In genomic region chr15:90839187-90840071, GRCh38 we compare ENCODE assay signal across 8 cellular contexts. TPM values are rescaled to one million over a fixed set of nuclear protein-coding genes. Genes with fewer than 3 reads are reported as not detected.
DNase-seq lines count a peak whose midpoint lies in the region; ATAC-seq and TF ChIP-seq lines count a peak whose summit lies in the region.

No MANE protein-coding gene starts in this region.

- H3K4me1 ChIP-seq in HUES48 (ENCODE audit: control insufficient read depth, insufficient read depth, low read length) (peaks cover 28% of the 10 kb centered on the region), iPS-20b (ENCODE audit: insufficient read depth, low read length) (peaks cover 13% of the 10 kb centered on the region), subcutaneous abdominal adipose tissue (ENCODE audit: control insufficient read depth in 5 of 5, insufficient read depth in 5 of 5, low read length in 5 of 5) (peaks cover 0 to 9% (median 0%) of the 10 kb centered on the region in 5 donors)

- H3K27ac ChIP-seq in HUES48 (ENCODE audit: low read depth, low read length) (peak overlapping the region; percentile 89), iPS-20b (ENCODE audit: low read length) (no peak overlapping the region), subcutaneous abdominal adipose tissue (ENCODE audit: low read depth, low read length) (no peak overlapping the region)

- POLR2A ChIA-PET in activated CD4-positive, alpha-beta memory T cell treated with anti-CD3 and anti-CD28 coated beads, Interleukin-2, amount 10 ng/mL, durations not matched to agents 7 days and 5 days (lab: Charles Lee): interaction anchor here (0.8 to 9.2 kb wide), 17 partner anchors 8 to 457 kb away, joined by 3 to 153 read pairs (median 10); partner anchors contain the start of genes BLM, FURIN, HDDC3 and IQGAP1

- H3K4me3 Mint-ChIP-seq in activated CD4-positive, alpha-beta memory T cell treated with anti-CD3 and anti-CD28 coated beads, Interleukin-2, amount 10 ng/mL, durations not matched to agents 7 days and 5 days: peak overlapping the region; percentile 79

- TF ChIP-seq CTCF in GM12865 (IDR thresholded peaks at IDR 0.05; ENCODE audit: insufficient read depth, low read depth, low read length, missing control alignments): no peak

- H3K36me3 ChIP-seq in HUES48 (ENCODE audit: control insufficient read depth, insufficient read depth, low read length): no peaks in the 10 kb centered on the region
- no peaks in the 10 kb centered on the region for H3K36me3 ChIP-seq in iPS-20b (ENCODE audit: insufficient read depth, low read depth, low read length)
- H3K36me3 ChIP-seq in subcutaneous abdominal adipose tissue (ENCODE audit: control insufficient read depth in 5 of 5, insufficient read depth in 5 of 5, low read length in 5 of 5): no peaks in the 10 kb centered on the region

- H3K9ac ChIP-seq in HUES48 (ENCODE audit: low read depth, low read length) (peak overlapping the region; percentile 53), iPS-20b (ENCODE audit: low read depth, low read length) (peak overlapping the region; percentile 7; the same call in 1 of the 2 replicates), subcutaneous abdominal adipose tissue (ENCODE audit: low read length in 5 of 5) (peak overlapping the region in 3 of 5 donors; percentile 6 to 51 (median 35))

- peak; percentile 64 for ATAC-seq in GM21367 (IDR thresholded peaks at IDR 0.05; ENCODE audit: unreplicated experiment)

- peak overlapping the region; percentile 90 for H3K27ac Mint-ChIP-seq in activated CD4-positive, alpha-beta memory T cell treated with anti-CD3 and anti-CD28 coated beads, Interleukin-2, amount 10 ng/mL, durations not matched to agents 7 days and 5 days

- H3K36me3 Mint-ChIP-seq in activated CD4-positive, alpha-beta memory T cell treated with anti-CD3 and anti-CD28 coated beads, Interleukin-2, amount 10 ng/mL, durations not matched to agents 7 days and 5 days (ENCODE audit: low read depth): peaks cover 36% of the 10 kb centered on the region

- H3K27me3 Mint-ChIP-seq in activated CD4-positive, alpha-beta memory T cell treated with anti-CD3 and anti-CD28 coated beads, Interleukin-2, amount 10 ng/mL, durations not matched to agents 7 days and 5 days: no peaks in the 10 kb centered on the region

- H3K4me1 Mint-ChIP-seq in activated CD4-positive, alpha-beta memory T cell treated with anti-CD3 and anti-CD28 coated beads, Interleukin-2, amount 10 ng/mL, durations not matched to agents 7 days and 5 days: peaks cover 83% of the 10 kb centered on the region

- DNase-seq in GM12865 (ENCODE audit: low read depth) (peak; percentile 60), mesenteric fat pad (ENCODE audit: low spot score) (no peak), NCI-H69 (lab: John Stamatoyannopoulos, UW) (no peak)
- no peak for DNase-seq in activated CD4-positive, alpha-beta memory T cell treated with anti-CD3 and anti-CD28 coated beads, Interleukin-2, amount 10 ng/mL, durations not matched to agents 7 days and 5 days

- H3K9me3 Mint-ChIP-seq in activated CD4-positive, alpha-beta memory T cell treated with anti-CD3 and anti-CD28 coated beads, Interleukin-2, amount 10 ng/mL, durations not matched to agents 7 days and 5 days: no peaks in the 10 kb centered on the region

- H3K4me3 ChIP-seq in GM12865 (ENCODE audit: low read depth, low read length) (peak overlapping the region; percentile 31), HUES48 (ENCODE audit: low read depth, low read length) (peak overlapping the region; percentile 37; the same call in 1 of the 2 replicates), iPS-20b (ENCODE audit: low read length) (no peak overlapping the region; the same call in none of the 2 replicates), subcutaneous abdominal adipose tissue (ENCODE audit: low read depth in 1 of 5, low read length in 5 of 5) (peak overlapping the region in 3 of 5 donors; percentile 2 to 46 (median 27))

- CTCF ChIA-PET in activated CD4-positive, alpha-beta memory T cell treated with anti-CD3 and anti-CD28 coated beads, Interleukin-2, amount 10 ng/mL, durations not matched to agents 7 days and 5 days (lab: Charles Lee): interaction anchor here (1.1 to 3.6 kb wide), 7 partner anchors 10 to 358 kb away, joined by 3 to 20 read pairs (median 6); no protein-coding TSS in a partner anchor

- H3K9me3 ChIP-seq in HUES48 (ENCODE audit: control insufficient read depth, insufficient read depth, low read length) (no peaks in the 10 kb centered on the region), iPS-20b (ENCODE audit: insufficient read depth, low read depth, low read length) (no peaks in the 10 kb centered on the region), subcutaneous abdominal adipose tissue (ENCODE audit: control insufficient read depth in 5 of 5, low read length in 5 of 5) (no peaks in the 10 kb centered on the region)

- no peaks in the 10 kb centered on the region for H3K27me3 ChIP-seq in HUES48 (ENCODE audit: control insufficient read depth, insufficient read depth, low read length)
- H3K27me3 ChIP-seq in iPS-20b (ENCODE audit: insufficient read depth, low read length): no peaks in the 10 kb centered on the region
- no peaks in the 10 kb centered on the region for H3K27me3 ChIP-seq in subcutaneous abdominal adipose tissue (ENCODE audit: control insufficient read depth in 5 of 5, insufficient read depth in 4 of 5, low read length in 5 of 5)

RNA-seq across cellular contexts. Expression of gene FURIN, which starts 29.0 kb away (rescaled TPM):
- 100 to 1,000 TPM; 550 to 553 TPM for total RNA-seq in activated CD4-positive, alpha-beta memory T cell treated with anti-CD3 and anti-CD28 coated beads, Interleukin-2, amount 10 ng/mL, durations not matched to agents 7 days and 5 days
- 99.8 TPM for total RNA-seq in mesenteric fat pad

RNA-seq across cellular contexts. Expression of gene FES, which starts 44.9 kb away (rescaled TPM):
- total RNA-seq in activated CD4-positive, alpha-beta memory T cell treated with anti-CD3 and anti-CD28 coated beads, Interleukin-2, amount 10 ng/mL, durations not matched to agents 7 days and 5 days: 10 to 100 TPM; 31.2 to 32.4 TPM
- 68.4 TPM for total RNA-seq in mesenteric fat pad
